In genomic region chr2:118254117-118254516, GRCh38 we compare ENCODE assay signal across 22 cellular contexts.
"Had no signal": no experiment of that assay in that cellular context is flagged by ENCODE, and none has a peak within 500 bp of the region (broad histone marks: within the 10 kb centered on the region; RNA-seq: fewer than 3 reads in every experiment).

No MANE protein-coding gene starts in this region.

- FAIRE-seq: frontal cortex had no signal

- H3K4me3 ChIP-seq: coronary artery, mucosa of descending colon, ovary, stomach, thyroid gland had no signal

- H3K27me3 ChIP-seq: ovary, thyroid gland had no signal

- ATAC-seq: effector memory CD8-positive, alpha-beta T cell; left colon; mucosa of descending colon; natural killer cell treated with Interleukin-12 subunit alpha and Interleukin-12 subunit beta and Interleukin-15 and Interleukin-18, amount 100 ng/mL, for 72 hours; sciatic nerve; stimulated activated effector memory CD8-positive, alpha-beta T cell treated with anti-CD3 and anti-CD28 coated beads, Interleukin-12 subunit alpha, Interleukin-12 subunit beta, amount 100 ng/mL, for 72 hours had no signal

- DNase-seq: effector memory CD8-positive, alpha-beta T cell; hypothalamus; immature natural killer cell; islet precursor cell; kidney glomerular epithelial cell; left colon; left ventricle myocardium superior; mesenchymal stem cell; mucosa of descending colon; naive B cell; occipital lobe; ovary; stimulated activated CD4-positive, alpha-beta T cell treated with anti-CD3 and anti-CD28 coated beads, Interleukin-2, amount 100 ng/mL, for 24 hours; stimulated activated CD4-positive, alpha-beta T cell treated with anti-CD3 and anti-CD28 coated beads, Interleukin-4, amount 100 ng/mL, for 24 hours; stimulated activated naive CD4-positive, alpha-beta T cell treated with Interleukin-2 at 50 U/mL for 16 hours; stomach; thyroid gland had no signal

- H3K27ac ChIP-seq: coronary artery, ovary, stomach, thyroid gland had no signal

- H3K9me3 ChIP-seq: mucosa of descending colon, ovary, thyroid gland had no signal

- H3K4me1 ChIP-seq: stomach, thyroid gland had no signal

- H3K36me3 ChIP-seq: ovary, stomach, thyroid gland had no signal
